2 cellular contexts compared by ENCODE assay signal in genomic region chr14:104579507-104579906, GRCh38.
TF ChIP-seq lines count a peak whose summit lies in the region.

C14orf180 (plus strand) TSS chr14:104579764; CDS start chr14:104586431, 6,667 bp downstream.

TF ChIP-seq in liver, 16 proteins besides CTCF, POLR2A, EP300 and RAD21:
- no peak for TF ChIP-seq HNF4G (IDR thresholded peaks at IDR 0.05)
- no peak for TF ChIP-seq FOXA1 (IDR thresholded peaks at IDR 0.05)
- peak; percentile 17 for TF ChIP-seq SP1 (IDR thresholded peaks at IDR 0.05)
- TF ChIP-seq FOXA2 (IDR thresholded peaks at IDR 0.05) = no peak
- no peak for TF ChIP-seq JUND (IDR thresholded peaks at IDR 0.05)
- TF ChIP-seq, protein P1, sequence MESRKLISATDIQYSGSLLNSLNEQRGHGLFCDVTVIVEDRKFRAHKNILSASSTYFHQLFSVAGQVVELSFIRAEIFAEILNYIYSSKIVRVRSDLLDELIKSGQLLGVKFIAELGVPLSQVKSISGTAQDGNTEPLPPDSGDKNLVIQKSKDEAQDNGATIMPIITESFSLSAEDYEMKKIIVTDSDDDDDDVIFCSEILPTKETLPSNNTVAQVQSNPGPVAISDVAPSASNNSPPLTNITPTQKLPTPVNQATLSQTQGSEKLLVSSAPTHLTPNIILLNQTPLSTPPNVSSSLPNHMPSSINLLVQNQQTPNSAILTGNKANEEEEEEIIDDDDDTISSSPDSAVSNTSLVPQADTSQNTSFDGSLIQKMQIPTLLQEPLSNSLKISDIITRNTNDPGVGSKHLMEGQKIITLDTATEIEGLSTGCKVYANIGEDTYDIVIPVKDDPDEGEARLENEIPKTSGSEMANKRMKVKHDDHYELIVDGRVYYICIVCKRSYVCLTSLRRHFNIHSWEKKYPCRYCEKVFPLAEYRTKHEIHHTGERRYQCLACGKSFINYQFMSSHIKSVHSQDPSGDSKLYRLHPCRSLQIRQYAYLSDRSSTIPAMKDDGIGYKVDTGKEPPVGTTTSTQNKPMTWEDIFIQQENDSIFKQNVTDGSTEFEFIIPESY (IDR thresholded peaks at IDR 0.05) = no peak
- TF ChIP-seq NR2F2 (IDR thresholded peaks at IDR 0.05) = peak; percentile 62
- TF ChIP-seq RXRA (IDR thresholded peaks at IDR 0.05) = peak; percentile 51 to 60
- no peak for TF ChIP-seq GABPA (IDR thresholded peaks at IDR 0.05 in 1 of 2, conservative IDR thresholded peaks at IDR 0.05 in 1 of 2)
- TF ChIP-seq TAF1 (conservative IDR thresholded peaks at IDR 0.05) = no peak
- TF ChIP-seq, protein P2, sequence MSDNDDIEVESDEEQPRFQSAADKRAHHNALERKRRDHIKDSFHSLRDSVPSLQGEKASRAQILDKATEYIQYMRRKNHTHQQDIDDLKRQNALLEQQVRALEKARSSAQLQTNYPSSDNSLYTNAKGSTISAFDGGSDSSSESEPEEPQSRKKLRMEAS (IDR thresholded peaks at IDR 0.05) = no peak
- TF ChIP-seq EGR1 (IDR thresholded peaks at IDR 0.05; ENCODE audit: low read depth in 2 of 2) = no peak
- TF ChIP-seq HNF4A (conservative IDR thresholded peaks at IDR 0.05) = peak in 1 of 2 donors; percentile 38

TF ChIP-seq in HepG2, 621 proteins besides CTCF, POLR2A, EP300 and RAD21:
- TF ChIP-seq, protein P3, sequence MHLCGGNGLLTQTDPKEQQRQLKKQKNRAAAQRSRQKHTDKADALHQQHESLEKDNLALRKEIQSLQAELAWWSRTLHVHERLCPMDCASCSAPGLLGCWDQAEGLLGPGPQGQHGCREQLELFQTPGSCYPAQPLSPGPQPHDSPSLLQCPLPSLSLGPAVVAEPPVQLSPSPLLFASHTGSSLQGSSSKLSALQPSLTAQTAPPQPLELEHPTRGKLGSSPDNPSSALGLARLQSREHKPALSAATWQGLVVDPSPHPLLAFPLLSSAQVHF (CRISPR knock-in tag; IDR thresholded peaks at IDR 0.05) = no peak
- TF ChIP-seq TEAD3 (CRISPR knock-in tag; optimal IDR thresholded peaks at IDR 0.05; ENCODE audit: borderline replicate concordance) (no peak), ZNF589 (CRISPR knock-in tag; conservative IDR thresholded peaks at IDR 0.05) (no peak), MIER3 (CRISPR knock-in tag; IDR thresholded peaks at IDR 0.05; ENCODE audit: borderline replicate concordance) (no peak), KMT2A (CRISPR knock-in tag; IDR thresholded peaks at IDR 0.05) (no peak), CBX1 (IDR thresholded peaks at IDR 0.05; ENCODE audit: low read depth) (no peak), AKNA (CRISPR knock-in tag; IDR thresholded peaks at IDR 0.05; ENCODE audit: borderline replicate concordance) (no peak), TARDBP (CRISPR knock-in tag; IDR thresholded peaks at IDR 0.05) (no peak), KDM3A (CRISPR knock-in tag; IDR thresholded peaks at IDR 0.05; ENCODE audit: low read depth) (no peak), ZNF557 (CRISPR knock-in tag; IDR thresholded peaks at IDR 0.05) (no peak), ZNF75D (CRISPR knock-in tag; IDR thresholded peaks at IDR 0.05; ENCODE audit: borderline replicate concordance) (no peak), NR2F6 (IDR thresholded peaks at IDR 0.05) (no peak), NR2F6 (CRISPR knock-in tag; IDR thresholded peaks at IDR 0.05) (no peak), ARHGAP35 (CRISPR knock-in tag; IDR thresholded peaks at IDR 0.05; ENCODE audit: borderline replicate concordance) (no peak), NFE2 (CRISPR knock-in tag; IDR thresholded peaks at IDR 0.05) (no peak)
- TF ChIP-seq, protein P4, sequence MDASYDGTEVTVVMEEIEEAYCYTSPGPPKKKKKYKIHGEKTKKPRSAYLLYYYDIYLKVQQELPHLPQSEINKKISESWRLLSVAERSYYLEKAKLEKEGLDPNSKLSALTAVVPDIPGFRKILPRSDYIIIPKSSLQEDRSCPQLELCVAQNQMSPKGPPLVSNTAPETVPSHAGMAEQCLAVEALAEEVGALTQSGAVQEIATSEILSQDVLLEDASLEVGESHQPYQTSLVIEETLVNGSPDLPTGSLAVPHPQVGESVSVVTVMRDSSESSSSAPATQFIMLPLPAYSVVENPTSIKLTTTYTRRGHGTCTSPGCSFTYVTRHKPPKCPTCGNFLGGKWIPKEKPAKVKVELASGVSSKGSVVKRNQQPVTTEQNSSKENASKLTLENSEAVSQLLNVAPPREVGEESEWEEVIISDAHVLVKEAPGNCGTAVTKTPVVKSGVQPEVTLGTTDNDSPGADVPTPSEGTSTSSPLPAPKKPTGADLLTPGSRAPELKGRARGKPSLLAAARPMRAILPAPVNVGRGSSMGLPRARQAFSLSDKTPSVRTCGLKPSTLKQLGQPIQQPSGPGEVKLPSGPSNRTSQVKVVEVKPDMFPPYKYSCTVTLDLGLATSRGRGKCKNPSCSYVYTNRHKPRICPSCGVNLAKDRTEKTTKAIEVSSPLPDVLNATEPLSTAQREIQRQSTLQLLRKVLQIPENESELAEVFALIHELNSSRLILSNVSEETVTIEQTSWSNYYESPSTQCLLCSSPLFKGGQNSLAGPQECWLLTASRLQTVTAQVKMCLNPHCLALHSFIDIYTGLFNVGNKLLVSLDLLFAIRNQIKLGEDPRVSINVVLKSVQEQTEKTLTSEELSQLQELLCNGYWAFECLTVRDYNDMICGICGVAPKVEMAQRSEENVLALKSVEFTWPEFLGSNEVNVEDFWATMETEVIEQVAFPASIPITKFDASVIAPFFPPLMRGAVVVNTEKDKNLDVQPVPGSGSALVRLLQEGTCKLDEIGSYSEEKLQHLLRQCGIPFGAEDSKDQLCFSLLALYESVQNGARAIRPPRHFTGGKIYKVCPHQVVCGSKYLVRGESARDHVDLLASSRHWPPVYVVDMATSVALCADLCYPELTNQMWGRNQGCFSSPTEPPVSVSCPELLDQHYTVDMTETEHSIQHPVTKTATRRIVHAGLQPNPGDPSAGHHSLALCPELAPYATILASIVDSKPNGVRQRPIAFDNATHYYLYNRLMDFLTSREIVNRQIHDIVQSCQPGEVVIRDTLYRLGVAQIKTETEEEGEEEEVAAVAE (CRISPR knock-in tag; IDR thresholded peaks at IDR 0.05; ENCODE audit: borderline replicate concordance) = no peak
- TF ChIP-seq, protein P5, sequence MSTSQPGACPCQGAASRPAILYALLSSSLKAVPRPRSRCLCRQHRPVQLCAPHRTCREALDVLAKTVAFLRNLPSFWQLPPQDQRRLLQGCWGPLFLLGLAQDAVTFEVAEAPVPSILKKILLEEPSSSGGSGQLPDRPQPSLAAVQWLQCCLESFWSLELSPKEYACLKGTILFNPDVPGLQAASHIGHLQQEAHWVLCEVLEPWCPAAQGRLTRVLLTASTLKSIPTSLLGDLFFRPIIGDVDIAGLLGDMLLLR (CRISPR knock-in tag; IDR thresholded peaks at IDR 0.05) = no peak
- TF ChIP-seq, protein P6, sequence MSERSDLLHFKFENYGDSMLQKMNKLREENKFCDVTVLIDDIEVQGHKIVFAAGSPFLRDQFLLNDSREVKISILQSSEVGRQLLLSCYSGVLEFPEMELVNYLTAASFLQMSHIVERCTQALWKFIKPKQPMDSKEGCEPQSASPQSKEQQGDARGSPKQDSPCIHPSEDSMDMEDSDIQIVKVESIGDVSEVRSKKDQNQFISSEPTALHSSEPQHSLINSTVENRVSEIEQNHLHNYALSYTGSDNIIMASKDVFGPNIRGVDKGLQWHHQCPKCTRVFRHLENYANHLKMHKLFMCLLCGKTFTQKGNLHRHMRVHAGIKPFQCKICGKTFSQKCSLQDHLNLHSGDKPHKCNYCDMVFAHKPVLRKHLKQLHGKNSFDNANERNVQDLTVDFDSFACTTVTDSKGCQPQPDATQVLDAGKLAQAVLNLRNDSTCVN (CRISPR knock-in tag; IDR thresholded peaks at IDR 0.05; ENCODE audit: borderline replicate concordance) = no peak
